In the genomic region with DNA sequence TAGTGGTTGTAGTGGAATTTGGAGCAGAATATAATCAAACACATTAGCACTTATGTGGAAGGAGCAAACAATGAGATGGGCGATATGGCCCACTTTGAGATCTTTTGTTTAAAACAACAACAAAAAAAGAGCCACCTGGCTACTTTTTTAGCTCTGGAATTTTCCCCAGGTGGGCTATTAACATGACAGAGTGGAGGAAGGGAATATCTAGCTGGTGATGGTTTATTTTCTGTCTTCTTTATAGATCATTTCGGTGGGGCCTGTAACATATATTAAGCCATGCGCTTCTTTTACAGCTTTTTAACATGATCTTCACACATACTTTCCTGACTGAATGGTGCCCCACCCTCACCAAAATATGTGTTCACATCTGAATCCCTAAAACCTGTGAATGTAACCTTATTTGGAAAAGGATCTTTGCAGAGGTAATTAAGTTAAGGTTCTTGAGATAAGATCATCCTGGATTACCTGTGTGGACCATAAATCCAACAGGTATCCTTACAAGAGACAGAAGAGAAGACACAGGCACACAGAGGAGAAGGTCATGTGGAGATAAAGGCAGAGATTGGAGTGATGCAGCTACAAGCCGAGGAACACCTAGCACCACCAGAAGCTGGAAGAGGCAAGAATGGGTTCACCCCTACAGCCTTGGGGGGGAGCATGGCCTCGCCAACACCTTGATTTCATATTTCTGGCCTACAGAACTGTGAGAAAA, we compare ENCODE assay signal across 24 cellular contexts. TPM values are rescaled to one million over a fixed set of nuclear protein-coding genes. Genes with fewer than 3 reads are reported as not detected.
A peak's percentile ranks its signal among the peaks of the same experiment; 100 is the strongest.
DNase-seq lines count a peak whose midpoint lies in the region; ATAC-seq and TF ChIP-seq lines count a peak whose summit lies in the region.
"Had no signal": no experiment of that assay in that cellular context is flagged by ENCODE, and none has a peak within 500 bp of the region (broad histone marks: within the 10 kb centered on the region; RNA-seq: fewer than 3 reads in every experiment).

No MANE protein-coding gene starts in this region.

- H3K27me3 Mint-ChIP-seq in endodermal cell (ENCODE audit: insufficient read depth): no peaks in the 10 kb centered on the region
- peaks cover 8% of the 10 kb centered on the region for H3K27me3 Mint-ChIP-seq in stimulated activated naive CD8-positive, alpha-beta T cell treated with anti-CD3 and anti-CD28 coated beads, Interleukin-15, amount 100 ng/mL, for 72 hours

- no peak overlapping the region for H4K8ac ChIP-seq in mesendoderm (ENCODE audit: low read depth, low read length)

- no peak overlapping the region for H2AK5ac ChIP-seq in mesendoderm (ENCODE audit: low read length)

- CTCF ChIA-PET in SK-N-SH (lab: Yijun Ruan, JAX): interaction anchor here (1.5 kb wide), 1 partner anchor 85 kb away, joined by 4 read pairs; no protein-coding TSS in a partner anchor

- H2BK120ac ChIP-seq in mesendoderm (ENCODE audit: low read depth, low read length): no peak overlapping the region

- H3K23ac ChIP-seq in mesendoderm (ENCODE audit: low read length): no peak overlapping the region

- H3K27ac ChIP-seq in SK-N-SH (ENCODE audit: low read depth in 2 of 2, low read length in 1 of 2) (no peak overlapping the region), endodermal cell (ENCODE audit: low read depth, low read length) (peak overlapping the region; percentile 59), mesendoderm (ENCODE audit: low read depth, low read length) (peak overlapping the region; percentile 74), smooth muscle cell (ENCODE audit: low read depth) (no peak overlapping the region), transverse colon (no peak overlapping the region)
- H3K27ac ChIP-seq: 22Rv1, spleen, thoracic aorta had no signal

- in situ Hi-C loops in transverse colon (cut with MboI; ENCODE audit: low pct_ligation_motif_present in 1 of 4, low pct_unique_long_range_greater_than_20kb in 1 of 4, low sequenced_read_pairs in 3 of 4): no loop called here

- no peak overlapping the region for H3K4ac ChIP-seq in mesendoderm (ENCODE audit: low read depth, low read length)

- H3K27ac Mint-ChIP-seq in endodermal cell: peak overlapping the region; percentile 95
- no peak overlapping the region for H3K27ac Mint-ChIP-seq in stimulated activated naive CD8-positive, alpha-beta T cell treated with anti-CD3 and anti-CD28 coated beads, Interleukin-15, amount 100 ng/mL, for 72 hours
- H3K27ac Mint-ChIP-seq: activated naive CD4-positive, alpha-beta T cell treated with anti-CD3 and anti-CD28 coated beads, Interleukin-2, amount 50 U/mL, for 72 hours; CD4-positive, CD25-positive, alpha-beta regulatory T cell; immature natural killer cell; stimulated activated naive B cell treated with anti-CD40 and anti-IgM and Interleukin-4, amounts not matched to agents 10 μg/mL and 1 μg/mL and 100 μg/mL, for 72 hours had no signal

- no peak for TF ChIP-seq POLR2A in transverse colon (IDR thresholded peaks at IDR 0.05)

- H3K4me2 ChIP-seq in SK-N-SH (0 out of 2 replicates have a peak overlapping the region, but pooled peaks have one; percentile 16), mesendoderm (ENCODE audit: low read length) (no peak overlapping the region), smooth muscle cell (peak overlapping the region; percentile 23)

- no peak overlapping the region for H3K4me3 Mint-ChIP-seq in endodermal cell
- no peak overlapping the region for H3K4me3 Mint-ChIP-seq in stimulated activated naive CD8-positive, alpha-beta T cell treated with anti-CD3 and anti-CD28 coated beads, Interleukin-15, amount 100 ng/mL, for 72 hours
- H3K4me3 Mint-ChIP-seq: CD4-positive, CD25-positive, alpha-beta regulatory T cell; immature natural killer cell; stimulated activated naive B cell treated with anti-CD40 and anti-IgM and Interleukin-4, amounts not matched to agents 10 μg/mL and 1 μg/mL and 100 μg/mL, for 72 hours had no signal

- peak overlapping the region; percentile 57 for H3K56ac ChIP-seq in mesendoderm (ENCODE audit: low read length)

- H2BK5ac ChIP-seq in mesendoderm (ENCODE audit: low read length): peak overlapping the region; percentile 31

- no peak for TF ChIP-seq EP300 in SK-N-SH (IDR thresholded peaks at IDR 0.05; ENCODE audit: borderline replicate concordance in 1 of 2, low read depth in 1 of 2, low read length in 1 of 2)
- TF ChIP-seq EP300 in transverse colon (IDR thresholded peaks at IDR 0.05; ENCODE audit: low read depth): no peak

- WGBS in SK-N-SH (ENCODE audit: low lambda C conversion rate): 43% methylated on average over 5 of the region's 5 CpGs
- 75 to 100% methylated on average over 1 to 5 of the region's 5 CpGs for WGBS in endodermal cell (ENCODE audit: insufficient coverage in 1 of 2, insufficient read length in 1 of 2), 2 experiments
- WGBS in mesendoderm (ENCODE audit: extremely low coverage, insufficient coverage, low lambda C conversion rate): no CpG with 5 or more reads among the region's 5 CpGs
- WGBS in smooth muscle cell (ENCODE audit: low lambda C conversion rate): 67% methylated on average over 5 of the region's 5 CpGs
- 89 to 97% methylated on average over 5 of the region's 5 CpGs for WGBS in transverse colon (ENCODE audit: low coverage in 1 of 2), 2 donors

- H2AFZ ChIP-seq in SK-N-SH (ENCODE audit: low read depth) (no peak overlapping the region), smooth muscle cell (ENCODE audit: low read depth) (peak overlapping the region; percentile 14)

- POLR2A ChIA-PET in SK-N-SH (lab: Yijun Ruan, JAX): no interaction called here

- no peak overlapping the region for H3K4me3 ChIP-seq in SK-N-SH (ENCODE audit: low read depth in 2 of 2, low read length in 1 of 2)
- H3K4me3 ChIP-seq in endodermal cell (ENCODE audit: low read length): peak overlapping the region; percentile 7
- no peak overlapping the region for H3K4me3 ChIP-seq in mesendoderm (ENCODE audit: low read length)
- H3K4me3 ChIP-seq in smooth muscle cell: no peak overlapping the region
- H3K4me3 ChIP-seq in transverse colon: no peak overlapping the region
- H3K4me3 ChIP-seq: spleen, thoracic aorta had no signal

- no peaks in the 10 kb centered on the region for H4K20me1 ChIP-seq in SK-N-SH (ENCODE audit: insufficient read depth)
- H4K20me1 ChIP-seq in smooth muscle cell (ENCODE audit: low read depth): no peaks in the 10 kb centered on the region

- no peak for ATAC-seq in SK-N-SH treated with all-trans-retinoic acid at 6 μM for 48 hours
- no peak for ATAC-seq in stimulated activated naive CD8-positive, alpha-beta T cell treated with anti-CD3 and anti-CD28 coated beads, Interleukin-15, amount 100 ng/mL, for 72 hours
- ATAC-seq: activated naive CD4-positive, alpha-beta T cell treated with anti-CD3 and anti-CD28 coated beads, Interleukin-2, amount 50 U/mL, for 72 hours; stimulated activated naive B cell treated with anti-CD40 and anti-IgM and Interleukin-4, amounts not matched to agents 10 μg/mL and 1 μg/mL and 100 μg/mL, for 72 hours had no signal

- no peak for TF ChIP-seq RAD21 in SK-N-SH (IDR thresholded peaks at IDR 0.05; ENCODE audit: low read length)

- DNase-seq in SK-N-SH (no peak), endodermal cell (no peak), mesendoderm (peak; percentile 59), smooth muscle cell (lab: John Stamatoyannopoulos, UW; ENCODE audit: unreplicated experiment) (no peak), DMS 273 (lab: John Stamatoyannopoulos, UW; ENCODE audit: unreplicated experiment) (no peak), transverse colon (no peak)
- no peak for DNase-seq in stimulated activated naive CD8-positive, alpha-beta T cell treated with anti-CD3 and anti-CD28 coated beads, Interleukin-15, amount 100 ng/mL, for 72 hours
- DNase-seq: activated CD4-positive, alpha-beta T cell treated with anti-CD3 and anti-CD28 coated beads, Interleukin-2, amount 50 U/mL, for 4 hours; activated CD4-positive, CD25-positive, alpha-beta regulatory T cell; activated CD8-positive, alpha-beta memory T cell treated with anti-CD3 and anti-CD28 coated beads, Interleukin-2, amount 50 U/mL, for 4 hours; CD4-positive, CD25-positive, alpha-beta regulatory T cell; central memory CD4-positive, alpha-beta T cell; immature natural killer cell; left ventricle myocardium superior; NCI-H2081; occipital lobe; spleen; stimulated activated CD4-positive, alpha-beta T cell treated with anti-CD3 and anti-CD28 coated beads, Interleukin-4, amount 100 ng/mL, for 24 hours; stimulated activated naive B cell treated with anti-CD40 and anti-IgM and Interleukin-4, amounts not matched to agents 10 μg/mL and 1 μg/mL and 100 μg/mL, for 72 hours had no signal

- H3K9me3 ChIP-seq in SK-N-SH: no peaks in the 10 kb centered on the region
- H3K9me3 ChIP-seq in endodermal cell (ENCODE audit: control insufficient read depth, low read length): peaks cover 47% of the 10 kb centered on the region
- no peaks in the 10 kb centered on the region for H3K9me3 ChIP-seq in smooth muscle cell (replicated peaks; ENCODE audit: low read depth)
- peaks cover 0 to 8% of the 10 kb centered on the region in 2 donors for H3K9me3 ChIP-seq in transverse colon
- H3K9me3 ChIP-seq: thoracic aorta had no signal

- H3K79me2 ChIP-seq in SK-N-SH (ENCODE audit: insufficient read depth) (no peaks in the 10 kb centered on the region), mesendoderm (ENCODE audit: control insufficient read depth, insufficient read depth, low read length) (no peaks in the 10 kb centered on the region), smooth muscle cell (ENCODE audit: low read depth) (no peaks in the 10 kb centered on the region)

- intact Hi-C loops in transverse colon (cut with DNase I; ENCODE audit: low total_unique reads): no loop called here

- no peak overlapping the region for H2BK15ac ChIP-seq in mesendoderm (replicated peaks; ENCODE audit: low read depth)

- H3K4me1 ChIP-seq in SK-N-SH (ENCODE audit: control insufficient read depth in 1 of 2, insufficient read depth in 2 of 2, low read depth in 1 of 2, low read length in 1 of 2) (no peaks in the 10 kb centered on the region), endodermal cell (ENCODE audit: control insufficient read depth, insufficient read depth, low read length) (peaks cover 9% of the 10 kb centered on the region), mesendoderm (ENCODE audit: control insufficient read depth, low read depth, low read length) (peaks cover 7% of the 10 kb centered on the region), smooth muscle cell (ENCODE audit: low read depth) (peaks cover 15% of the 10 kb centered on the region), transverse colon (no peaks in the 10 kb centered on the region)
- H3K4me1 ChIP-seq: spleen had no signal

- H4K5ac ChIP-seq in mesendoderm (ENCODE audit: low read length): no peak overlapping the region

- no peaks in the 10 kb centered on the region for H3K9me2 ChIP-seq in SK-N-SH

- no peak overlapping the region for H3K18ac ChIP-seq in mesendoderm (ENCODE audit: low read length)

- TF ChIP-seq CTCF in SK-N-SH (IDR thresholded peaks at IDR 0.05) (no peak), endodermal cell (conservative IDR thresholded peaks at IDR 0.05) (no peak), smooth muscle cell (IDR thresholded peaks at IDR 0.05; ENCODE audit: borderline replicate concordance, insufficient read depth, poor library complexity, severe bottlenecking) (no peak), transverse colon (IDR thresholded peaks at IDR 0.05) (no peak)

- H3K9ac ChIP-seq in SK-N-SH (no peak overlapping the region), endodermal cell (ENCODE audit: extremely low read depth, low read length, poor library complexity, severe bottlenecking) (no peak overlapping the region), mesendoderm (ENCODE audit: low read length) (no peak overlapping the region), smooth muscle cell (ENCODE audit: low read depth) (no peak overlapping the region)

- H3K4me1 Mint-ChIP-seq in endodermal cell: peaks cover 14% of the 10 kb centered on the region
- no peaks in the 10 kb centered on the region for H3K4me1 Mint-ChIP-seq in stimulated activated naive CD8-positive, alpha-beta T cell treated with anti-CD3 and anti-CD28 coated beads, Interleukin-15, amount 100 ng/mL, for 72 hours
- H3K4me1 Mint-ChIP-seq: CD4-positive, CD25-positive, alpha-beta regulatory T cell; immature natural killer cell; stimulated activated naive B cell treated with anti-CD40 and anti-IgM and Interleukin-4, amounts not matched to agents 10 μg/mL and 1 μg/mL and 100 μg/mL, for 72 hours had no signal

- no peaks in the 10 kb centered on the region for H3K79me1 ChIP-seq in mesendoderm (ENCODE audit: low read length)

- H3K9me3 Mint-ChIP-seq in endodermal cell: peaks cover 41% of the 10 kb centered on the region
- H3K9me3 Mint-ChIP-seq in stimulated activated naive CD8-positive, alpha-beta T cell treated with anti-CD3 and anti-CD28 coated beads, Interleukin-15, amount 100 ng/mL, for 72 hours: peaks cover 10 to 11% of the 10 kb centered on the region in 2 donors

- H3K36me3 ChIP-seq in SK-N-SH (replicated peaks in 1 of 2; ENCODE audit: control insufficient read depth in 1 of 2, insufficient read depth in 2 of 2, low read length in 1 of 2) (no peaks in the 10 kb centered on the region), endodermal cell (ENCODE audit: control insufficient read depth, insufficient read depth, low read length) (no peaks in the 10 kb centered on the region), mesendoderm (ENCODE audit: control insufficient read depth, insufficient read depth, low read length) (no peaks in the 10 kb centered on the region), smooth muscle cell (ENCODE audit: low read depth) (no peaks in the 10 kb centered on the region), transverse colon (no peaks in the 10 kb centered on the region)
- H3K36me3 ChIP-seq: spleen, thoracic aorta had no signal

- H3F3A ChIP-seq in SK-N-SH (replicated peaks; ENCODE audit: insufficient read depth) (peaks cover 4% of the 10 kb centered on the region), smooth muscle cell (ENCODE audit: low read depth) (no peaks in the 10 kb centered on the region)

- H3K36me3 Mint-ChIP-seq in endodermal cell (ENCODE audit: low read depth): peaks cover 13% of the 10 kb centered on the region
- H3K36me3 Mint-ChIP-seq: CD4-positive, CD25-positive, alpha-beta regulatory T cell had no signal

- H3K27me3 ChIP-seq in SK-N-SH (ENCODE audit: insufficient read depth) (no peaks in the 10 kb centered on the region; the same call in 1 of the 2 replicates), endodermal cell (ENCODE audit: control insufficient read depth, insufficient read depth, low read length, poor library complexity, severe bottlenecking) (no peaks in the 10 kb centered on the region), mesendoderm (ENCODE audit: insufficient read depth, low read length, poor library complexity) (no peaks in the 10 kb centered on the region), smooth muscle cell (ENCODE audit: low read depth) (no peaks in the 10 kb centered on the region), transverse colon (no peaks in the 10 kb centered on the region)
- H3K27me3 ChIP-seq: spleen had no signal

RNA-seq across cellular contexts. Expression of a gene that starts 16.6 kb away (rescaled TPM):
- not detected in 2 replicates for polyA plus RNA-seq in SK-N-SH (2012; rRNA removed)
- not detected in 2 replicates for polyA plus RNA-seq in SK-N-SH (2012; cell fraction: cytosol; rRNA removed)
- 0.04 and 0.07 TPM in 2 replicates for polyA plus RNA-seq in SK-N-SH (2012; cell fraction: nucleus; rRNA removed)
- 10 to 100 TPM; 13.7 to 25.8 TPM for total RNA-seq in endodermal cell
- 3.3 TPM for polyA plus RNA-seq in endodermal cell (2013, experiment 1 of 2)
- polyA plus RNA-seq in endodermal cell (2013, experiment 2 of 2): 2.7 TPM
- 28.2 TPM for polyA plus RNA-seq in mesendoderm (2013, experiment 1 of 2)
- polyA plus RNA-seq in mesendoderm (2013, experiment 2 of 2): 28.1 TPM
- 6.1 and 7.3 TPM in 2 replicates for total RNA-seq in smooth muscle cell
- 2.4 and 9.8 TPM in 2 replicates for polyA plus RNA-seq in smooth muscle cell
- 10 to 100 TPM in 2 of 4 donors, 1 to 10 TPM in 2; 2.2 to 23.2 (median 9.0) TPM for total RNA-seq in transverse colon
- total RNA-seq: activated naive CD4-positive, alpha-beta T cell treated with anti-CD3 and anti-CD28 coated beads, Interleukin-2, amount 50 U/mL, for 72 hours; CD4-positive, CD25-positive, alpha-beta regulatory T cell; OCI-LY7 had no signal
- polyA plus RNA-seq: CD4-positive, CD25-positive, alpha-beta regulatory T cell; immature natural killer cell had no signal

Comparison
In these comparisons a context has a peak if more than half of its experiments do, and no peak if none do; other contexts are left out.
1. H3K27ac ChIP-seq: peak in endodermal cell (single experiment) and mesendoderm (single experiment); none in SK-N-SH (0 of 2), smooth muscle cell (single experiment) and transverse colon (0 of 4).